1 cellular context compared by ENCODE assay signal in genomic region chr19:37953576-37954303, GRCh38.
A peak's percentile ranks its signal among the peaks of the same experiment; 100 is the strongest.
TF ChIP-seq lines count a peak whose summit lies in the region.

No MANE protein-coding gene starts in this region.

TF ChIP-seq in HEK293, 187 proteins besides CTCF, POLR2A, EP300 and RAD21 (continued from another document):
- TF ChIP-seq AEBP2 (tag by site-specific recombination; IDR thresholded peaks at IDR 0.05; ENCODE audit: borderline replicate concordance) (no peak), ZSCAN23 (tag by site-specific recombination; IDR thresholded peaks at IDR 0.05) (no peak), GLIS1 (tag by site-specific recombination; IDR thresholded peaks at IDR 0.05) (peak; percentile 83), PRDM6 (tag by site-specific recombination; IDR thresholded peaks at IDR 0.05) (peak; percentile 86), ZNF155 (tag by site-specific recombination; IDR thresholded peaks at IDR 0.05) (no peak), PRDM1 (tag by site-specific recombination; IDR thresholded peaks at IDR 0.05) (peak; percentile 88), ZBTB44 (tag by site-specific recombination; IDR thresholded peaks at IDR 0.05) (0 out of 2 replicates have a peak, but pooled peaks have one; percentile 17), ELK4 (IDR thresholded peaks at IDR 0.05; ENCODE audit: borderline replicate concordance, low read depth, low read length) (no peak), YY1 (tag by site-specific recombination; IDR thresholded peaks at IDR 0.05) (no peak), ZNF830 (tag by site-specific recombination; IDR thresholded peaks at IDR 0.05; ENCODE audit: low read depth) (no peak), ZNF280C (tag by site-specific recombination; IDR thresholded peaks at IDR 0.05) (no peak), WT1 (tag by site-specific recombination; IDR thresholded peaks at IDR 0.05) (no peak), IKZF3 (tag by site-specific recombination; IDR thresholded peaks at IDR 0.05) (0 out of 2 replicates have a peak, but pooled peaks have one; percentile 15), ZNF664 (tag by site-specific recombination; IDR thresholded peaks at IDR 0.05) (no peak), ZIC2 (tag by site-specific recombination; IDR thresholded peaks at IDR 0.05) (peak; percentile 41; the same call in 1 of the 2 replicates), PRDM10 (tag by site-specific recombination; IDR thresholded peaks at IDR 0.05) (peak; percentile 84), ZNF433 (tag by site-specific recombination; IDR thresholded peaks at IDR 0.05; ENCODE audit: low read depth) (no peak), ZNF311 (tag by site-specific recombination; IDR thresholded peaks at IDR 0.05; ENCODE audit: borderline replicate concordance) (no peak)
- TF ChIP-seq, protein P1, sequence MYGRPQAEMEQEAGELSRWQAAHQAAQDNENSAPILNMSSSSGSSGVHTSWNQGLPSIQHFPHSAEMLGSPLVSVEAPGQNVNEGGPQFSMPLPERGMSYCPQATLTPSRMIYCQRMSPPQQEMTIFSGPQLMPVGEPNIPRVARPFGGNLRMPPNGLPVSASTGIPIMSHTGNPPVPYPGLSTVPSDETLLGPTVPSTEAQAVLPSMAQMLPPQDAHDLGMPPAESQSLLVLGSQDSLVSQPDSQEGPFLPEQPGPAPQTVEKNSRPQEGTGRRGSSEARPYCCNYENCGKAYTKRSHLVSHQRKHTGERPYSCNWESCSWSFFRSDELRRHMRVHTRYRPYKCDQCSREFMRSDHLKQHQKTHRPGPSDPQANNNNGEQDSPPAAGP (tag by site-specific recombination; IDR thresholded peaks at IDR 0.05): no peak
- TF ChIP-seq, protein P2, sequence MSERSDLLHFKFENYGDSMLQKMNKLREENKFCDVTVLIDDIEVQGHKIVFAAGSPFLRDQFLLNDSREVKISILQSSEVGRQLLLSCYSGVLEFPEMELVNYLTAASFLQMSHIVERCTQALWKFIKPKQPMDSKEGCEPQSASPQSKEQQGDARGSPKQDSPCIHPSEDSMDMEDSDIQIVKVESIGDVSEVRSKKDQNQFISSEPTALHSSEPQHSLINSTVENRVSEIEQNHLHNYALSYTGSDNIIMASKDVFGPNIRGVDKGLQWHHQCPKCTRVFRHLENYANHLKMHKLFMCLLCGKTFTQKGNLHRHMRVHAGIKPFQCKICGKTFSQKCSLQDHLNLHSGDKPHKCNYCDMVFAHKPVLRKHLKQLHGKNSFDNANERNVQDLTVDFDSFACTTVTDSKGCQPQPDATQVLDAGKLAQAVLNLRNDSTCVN (tag by site-specific recombination; optimal IDR thresholded peaks at IDR 0.05): no peak
TF ChIP-seq in HEK293: peak in this region for 8.
